13 cellular contexts compared by ENCODE assay signal in genomic region chr17:9668532-9668931, GRCh38. TPM values are rescaled to one million over a fixed set of nuclear protein-coding genes. Genes with fewer than 3 reads are reported as not detected.
DNase-seq lines count a peak whose midpoint lies in the region; ATAC-seq and TF ChIP-seq lines count a peak whose summit lies in the region.
"Had no signal": no experiment of that assay in that cellular context is flagged by ENCODE, and none has a peak within 500 bp of the region (broad histone marks: within the 10 kb centered on the region; RNA-seq: fewer than 3 reads in every experiment).

No MANE protein-coding gene starts in this region.

- TF ChIP-seq POLR2A in adrenal gland (IDR thresholded peaks at IDR 0.05), result no peak

- H3K4me3 ChIP-seq in Jurkat, Clone E6-1 (ENCODE audit: low read length), result no peak overlapping the region
- no peak overlapping the region for H3K4me3 ChIP-seq in adrenal gland

- peak; percentile 48 for DNase-seq in Jurkat, Clone E6-1 (ENCODE audit: low read depth, low spot score)
- DNase-seq in astrocyte of the hippocampus (ENCODE audit: low read depth, low spot score), result peak; percentile 73
- peak; percentile 95 for DNase-seq in kidney tubule cell (ENCODE audit: low spot score)
- no peak for DNase-seq in adrenal gland
- no peak for DNase-seq in HuH-7 (ENCODE audit: low spot score)
- DNase-seq in COLO668 (lab: John Stamatoyannopoulos, UW; ENCODE audit: unreplicated experiment), result no peak
- DNase-seq: activated effector memory CD4-positive, alpha-beta T cell treated with anti-CD3 and anti-CD28 coated beads, Interleukin-2, amount 50 U/mL, for 16 hours; BE2C; naive thymus-derived CD8-positive, alpha-beta T cell; NCI-H2081 had no signal

- H3K27ac ChIP-seq in C4-2B (peak overlapping the region; percentile 88), adrenal gland (no peak overlapping the region)

- WGBS in adrenal gland, 4 donors, result 68 to 73% (median 70%) methylated on average over 7 of the region's 7 CpGs

- no peaks in the 10 kb centered on the region for H3K36me3 ChIP-seq in adrenal gland (replicated peaks in 1 of 2)
- H3K36me3 ChIP-seq: BE2C had no signal

- TF ChIP-seq CTCF in C4-2B (conservative IDR thresholded peaks at IDR 0.05), result no peak
- no peak for TF ChIP-seq CTCF in adrenal gland (IDR thresholded peaks at IDR 0.05)

- no peaks in the 10 kb centered on the region for H3K27me3 ChIP-seq in adrenal gland
- H3K27me3 ChIP-seq: BE2C had no signal

- H3K9me3 ChIP-seq in adrenal gland (replicated peaks in 1 of 3), result no peaks in the 10 kb centered on the region
- H3K9me3 ChIP-seq: BE2C had no signal

- no peaks in the 10 kb centered on the region for H3K4me1 ChIP-seq in adrenal gland (replicated peaks in 1 of 2)
- H3K4me1 ChIP-seq: BE2C had no signal

- ATAC-seq in activated CD4-positive, CD25-positive, alpha-beta regulatory T cell treated with anti-CD3 and anti-CD28 coated beads, Interleukin-2, amount 50 U/mL, for 24 hours, result no peak
- ATAC-seq: naive thymus-derived CD8-positive, alpha-beta T cell; Panc1 had no signal

- intact Hi-C loops in adrenal gland (cut with DNase I), result loop anchor here in 1 of 2 donors (10.0 kb wide), 1 partner anchor 64 kb away; no protein-coding TSS in a partner anchor

RNA-seq across cellular contexts. Expression of gene USP43, which starts 23.2 kb away (rescaled TPM):
- polyA plus RNA-seq in Jurkat, Clone E6-1 (2012; ENCODE audit: insufficient read depth, insufficient read length), result 3.5 TPM
- 1 to 10 TPM in 1 of 8 donors, under 1 TPM in 5, not detected in 2; 0.11 to 1.2 (median 0.42) TPM for total RNA-seq in adrenal gland
- polyA plus RNA-seq in adrenal gland, result 1 to 10 TPM in 1 of 3 donors, under 1 TPM in 2; 0.11 to 1.1 (median 0.97) TPM
- polyA plus RNA-seq: naive thymus-derived CD8-positive, alpha-beta T cell had no signal

Comparison
In these comparisons a context has a peak if more than half of its experiments do, and no peak if none do; other contexts are left out.
1. DNase-seq: peak in Jurkat, Clone E6-1 (single experiment), astrocyte of the hippocampus (single experiment) and kidney tubule cell (single experiment); none in adrenal gland (0 of 7), HuH-7 (single experiment) and COLO668 (single experiment).